Comparison of ENCODE assay signal across 10 cellular contexts in the genomic region with DNA sequence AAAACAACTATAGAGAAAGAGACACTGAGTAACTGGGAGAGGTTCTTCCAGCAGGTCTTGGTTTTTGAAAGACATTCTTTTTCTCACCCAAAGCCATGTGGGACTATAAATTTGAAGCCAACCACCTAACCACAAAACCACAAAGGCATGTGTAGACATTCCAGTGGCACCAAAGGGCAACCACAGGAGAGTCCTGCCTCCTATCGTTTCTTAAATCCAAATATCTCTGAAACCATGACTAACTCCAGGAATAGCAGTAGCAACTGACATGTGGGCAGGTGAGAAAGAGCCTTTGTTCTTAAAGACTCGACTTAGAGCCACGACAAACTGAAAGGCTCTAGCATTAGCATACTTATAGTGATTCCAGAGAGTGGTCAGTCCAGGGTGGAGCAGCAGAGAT.
A peak's percentile ranks its signal among the peaks of the same experiment; 100 is the strongest.
DNase-seq lines count a peak whose midpoint lies in the region; ATAC-seq and TF ChIP-seq lines count a peak whose summit lies in the region.
"Had no signal": no experiment of that assay in that cellular context is flagged by ENCODE, and none has a peak within 500 bp of the region (broad histone marks: within the 10 kb centered on the region; RNA-seq: fewer than 3 reads in every experiment).

No MANE protein-coding gene starts in this region.

- ATAC-seq in GM18873 (IDR thresholded peaks at IDR 0.05; ENCODE audit: low FRiP score, unreplicated experiment) (no peak), HG02678 (IDR thresholded peaks at IDR 0.05; ENCODE audit: unreplicated experiment) (no peak)

- POLR2A ChIA-PET in RWPE1 (lab: Yijun Ruan, JAX; ENCODE audit: low non-redundant PET), result no interaction called here

- DNase-seq in AG20443 (ENCODE audit: low spot score), result peak; percentile 20
- peak; percentile 78 for DNase-seq in HCEC 1CT
- DNase-seq in RWPE1 (ENCODE audit: low spot score), result peak; percentile 60
- DNase-seq in fibroblast of peridontal ligament (ENCODE audit: extremely low read depth), result peak; percentile 53
- no peak for DNase-seq in amniotic stem cell (lab: John Stamatoyannopoulos, UW)
- no peak for DNase-seq in NCI-H748 (lab: John Stamatoyannopoulos, UW; ENCODE audit: unreplicated experiment)
- DNase-seq: DMS 273 treated with DMSO at 0.1 percent for 48 hours, NCI-H1436 had no signal

- H3K27ac ChIP-seq in RWPE1, result no peak overlapping the region

- CTCF ChIA-PET in RWPE1 (lab: Yijun Ruan, JAX), result interaction anchor here (0.9 kb wide), 1 partner anchor 23 kb away, joined by 3 read pairs; no protein-coding TSS in a partner anchor

- no peak for TF ChIP-seq CTCF in RWPE1 (conservative IDR thresholded peaks at IDR 0.05; ENCODE audit: low read depth)

Comparison
In these comparisons a context has a peak if more than half of its experiments do, and no peak if none do; other contexts are left out.
1. DNase-seq: peak in AG20443 (single experiment), HCEC 1CT (single experiment), RWPE1 (single experiment) and fibroblast of peridontal ligament (single experiment); none in amniotic stem cell (single experiment) and NCI-H748 (single experiment).